Comparison of ENCODE assay signal across 2 cellular contexts in the genomic region with DNA sequence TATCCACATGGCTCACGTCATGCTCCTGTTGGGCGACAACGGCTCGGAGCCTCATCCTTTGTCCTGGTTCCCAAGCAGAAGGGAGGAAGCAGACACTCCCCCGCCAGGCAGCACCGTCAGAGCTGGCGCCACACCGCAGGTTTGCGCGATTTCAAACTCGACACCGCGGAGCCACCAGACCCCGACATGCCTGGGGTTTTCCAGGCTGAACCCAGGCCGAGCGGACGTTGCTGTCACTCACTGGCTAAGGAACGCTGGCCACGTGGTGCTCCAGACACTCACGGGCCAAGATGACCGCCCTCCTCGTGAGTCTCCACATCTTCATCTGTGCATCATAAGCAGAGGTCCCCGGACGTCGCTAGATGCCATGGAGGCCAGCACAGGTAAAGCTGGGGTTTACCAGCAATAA.
TF ChIP-seq lines count a peak whose summit lies in the region.

No MANE protein-coding gene starts in this region.

TF ChIP-seq in K562, 482 proteins besides CTCF, POLR2A, EP300 and RAD21 (continued from another document):
- TF ChIP-seq, protein P1, sequence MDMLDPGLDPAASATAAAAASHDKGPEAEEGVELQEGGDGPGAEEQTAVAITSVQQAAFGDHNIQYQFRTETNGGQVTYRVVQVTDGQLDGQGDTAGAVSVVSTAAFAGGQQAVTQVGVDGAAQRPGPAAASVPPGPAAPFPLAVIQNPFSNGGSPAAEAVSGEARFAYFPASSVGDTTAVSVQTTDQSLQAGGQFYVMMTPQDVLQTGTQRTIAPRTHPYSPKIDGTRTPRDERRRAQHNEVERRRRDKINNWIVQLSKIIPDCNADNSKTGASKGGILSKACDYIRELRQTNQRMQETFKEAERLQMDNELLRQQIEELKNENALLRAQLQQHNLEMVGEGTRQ (CRISPR knock-in tag; IDR thresholded peaks at IDR 0.05) = 0 out of 2 replicates have a peak, but pooled peaks have one; percentile 18

TF ChIP-seq in GM12891, 5 proteins besides CTCF, POLR2A, EP300 and RAD21 (continued from another document):
- TF ChIP-seq POLR2AphosphoS5 (IDR thresholded peaks at IDR 0.05; ENCODE audit: low read depth, low read length) (no peak), SPI1 (IDR thresholded peaks at IDR 0.05; ENCODE audit: low read depth, low read length) (no peak)
